Comparison of ENCODE assay signal across 1 cellular context in the genomic region with DNA sequence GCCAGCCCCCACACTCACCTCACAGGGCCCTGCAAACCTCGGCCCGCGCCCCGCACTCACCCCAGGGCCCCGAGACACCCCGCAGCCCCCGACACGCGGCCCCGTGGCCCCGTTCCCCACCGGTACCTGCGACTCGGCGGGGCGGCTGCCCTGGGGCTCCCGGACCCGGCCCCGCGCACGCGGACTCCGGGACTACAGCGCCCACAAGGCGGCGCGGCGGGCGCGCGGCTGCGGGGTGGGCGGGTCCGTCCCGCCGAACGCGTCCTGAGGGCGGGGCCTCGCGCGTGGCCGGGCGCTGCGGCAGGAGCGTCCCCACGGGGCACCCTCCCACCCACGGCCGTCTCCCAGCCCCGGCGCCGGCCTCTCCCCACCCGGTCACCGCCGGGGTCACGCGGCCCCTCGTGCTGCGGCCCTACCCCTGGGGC.
TF ChIP-seq lines count a peak whose summit lies in the region.

TSS of gene SLC19A1 (minus strand) at position 199 of the 425 bp plus-strand sequence. CDS start 4,481 bp downstream, outside the sequence.

TF ChIP-seq in K562, 482 proteins besides CTCF, POLR2A, EP300 and RAD21 (continued from another document and continues in another):
- TF ChIP-seq HES1 (IDR thresholded peaks at IDR 0.05; ENCODE audit: low read depth) (no peak), ZBTB26 (CRISPR knock-in tag; IDR thresholded peaks at IDR 0.05) (no peak), ATF6 (CRISPR knock-in tag; IDR thresholded peaks at IDR 0.05) (no peak), ZNF282 (CRISPR knock-in tag; IDR thresholded peaks at IDR 0.05) (no peak), XRCC5 (IDR thresholded peaks at IDR 0.05; ENCODE audit: low read depth, low read length) (no peak), SMARCB1 (IDR thresholded peaks at IDR 0.05; ENCODE audit: insufficient read length, low read depth) (no peak), GMEB1 (CRISPR knock-in tag; IDR thresholded peaks at IDR 0.05) (peak; percentile 89), ZNF668 (CRISPR knock-in tag; IDR thresholded peaks at IDR 0.05) (no peak), GABPB1 (CRISPR knock-in tag; IDR thresholded peaks at IDR 0.05) (no peak), NR2F6 (CRISPR knock-in tag; IDR thresholded peaks at IDR 0.05) (no peak), KLF16 (IDR thresholded peaks at IDR 0.05) (no peak), ATF2 (CRISPR knock-in tag; IDR thresholded peaks at IDR 0.05) (no peak), DNMT1 (IDR thresholded peaks at IDR 0.05) (no peak), TEAD4 (IDR thresholded peaks at IDR 0.05; ENCODE audit: low read length) (no peak), TEAD4 (CRISPR knock-in tag; IDR thresholded peaks at IDR 0.05; ENCODE audit: borderline replicate concordance) (no peak), NRF1 (conservative IDR thresholded peaks at IDR 0.05 in 1 of 2, IDR thresholded peaks at IDR 0.05 in 1 of 2) (peak in 1 of 2 experiments; percentile 56; a peak in 2 of 4 replicates), ZC3H4 (CRISPR knock-in tag; IDR thresholded peaks at IDR 0.05; ENCODE audit: borderline replicate concordance) (no peak), ILK (tag; IDR thresholded peaks at IDR 0.05; ENCODE audit: borderline replicate concordance, low read depth) (no peak), CAMTA2 (CRISPR knock-in tag; conservative IDR thresholded peaks at IDR 0.05) (no peak), XRCC4 (IDR thresholded peaks at IDR 0.05; ENCODE audit: extremely low read depth, insufficient read depth, insufficient read length) (no peak), TAF1 (IDR thresholded peaks at IDR 0.05; ENCODE audit: control insufficient read depth, extremely low read depth, insufficient read depth, low read length, severe bottlenecking) (peak; percentile 49), RAD51 (IDR thresholded peaks at IDR 0.05; ENCODE audit: borderline replicate concordance, low read depth) (no peak), TRIM25 (IDR thresholded peaks at IDR 0.05; ENCODE audit: borderline replicate concordance) (no peak), SMARCA5 (IDR thresholded peaks at IDR 0.05) (no peak), ETV6 (IDR thresholded peaks at IDR 0.05; ENCODE audit: borderline replicate concordance in 1 of 2, low read depth in 2 of 2, low read length in 1 of 2) (no peak), ETV6 (CRISPR knock-in tag; IDR thresholded peaks at IDR 0.05; ENCODE audit: borderline replicate concordance) (no peak), ZNF561 (CRISPR knock-in tag; conservative IDR thresholded peaks at IDR 0.05) (no peak), CCAR2 (IDR thresholded peaks at IDR 0.05; ENCODE audit: low read depth, low read length) (no peak), SIRT6 (IDR thresholded peaks at IDR 0.05; ENCODE audit: low read depth, low read length) (no peak), SRSF9 (IDR thresholded peaks at IDR 0.05; ENCODE audit: borderline replicate concordance, low read depth, low read length) (no peak), ZNF311 (CRISPR knock-in tag; IDR thresholded peaks at IDR 0.05) (no peak), TCFL5 (CRISPR knock-in tag; conservative IDR thresholded peaks at IDR 0.05) (no peak), SOX6 (IDR thresholded peaks at IDR 0.05) (no peak), SP1 (CRISPR knock-in tag; IDR thresholded peaks at IDR 0.05) (no peak), HCFC1 (IDR thresholded peaks at IDR 0.05; ENCODE audit: low read depth, low read length) (peak; percentile 86), HDAC6 (IDR thresholded peaks at IDR 0.05; ENCODE audit: low read depth, low read length) (no peak), PATZ1 (CRISPR knock-in tag; IDR thresholded peaks at IDR 0.05; ENCODE audit: borderline replicate concordance) (no peak), OTX1 (CRISPR knock-in tag; IDR thresholded peaks at IDR 0.05) (no peak), ZBTB7A (IDR thresholded peaks at IDR 0.05; ENCODE audit: borderline replicate concordance, control insufficient read depth, low read depth, low read length) (peak; percentile 73; the same call in 1 of the 2 replicates), ZNF76 (CRISPR knock-in tag; IDR thresholded peaks at IDR 0.05; ENCODE audit: borderline replicate concordance) (no peak)
- TF ChIP-seq, protein P1, sequence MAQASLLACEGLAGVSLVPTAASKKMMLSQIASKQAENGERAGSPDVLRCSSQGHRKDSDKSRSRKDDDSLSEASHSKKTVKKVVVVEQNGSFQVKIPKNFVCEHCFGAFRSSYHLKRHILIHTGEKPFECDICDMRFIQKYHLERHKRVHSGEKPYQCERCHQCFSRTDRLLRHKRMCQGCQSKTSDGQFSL (CRISPR knock-in tag; IDR thresholded peaks at IDR 0.05) = no peak
- TF ChIP-seq, protein P1 (tag; IDR thresholded peaks at IDR 0.05) = no peak
- TF ChIP-seq, protein P2, sequence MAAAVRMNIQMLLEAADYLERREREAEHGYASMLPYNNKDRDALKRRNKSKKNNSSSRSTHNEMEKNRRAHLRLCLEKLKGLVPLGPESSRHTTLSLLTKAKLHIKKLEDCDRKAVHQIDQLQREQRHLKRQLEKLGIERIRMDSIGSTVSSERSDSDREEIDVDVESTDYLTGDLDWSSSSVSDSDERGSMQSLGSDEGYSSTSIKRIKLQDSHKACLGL (CRISPR knock-in tag; IDR thresholded peaks at IDR 0.05; ENCODE audit: borderline replicate concordance, poor library complexity, severe bottlenecking) = no peak
- TF ChIP-seq, protein P3, sequence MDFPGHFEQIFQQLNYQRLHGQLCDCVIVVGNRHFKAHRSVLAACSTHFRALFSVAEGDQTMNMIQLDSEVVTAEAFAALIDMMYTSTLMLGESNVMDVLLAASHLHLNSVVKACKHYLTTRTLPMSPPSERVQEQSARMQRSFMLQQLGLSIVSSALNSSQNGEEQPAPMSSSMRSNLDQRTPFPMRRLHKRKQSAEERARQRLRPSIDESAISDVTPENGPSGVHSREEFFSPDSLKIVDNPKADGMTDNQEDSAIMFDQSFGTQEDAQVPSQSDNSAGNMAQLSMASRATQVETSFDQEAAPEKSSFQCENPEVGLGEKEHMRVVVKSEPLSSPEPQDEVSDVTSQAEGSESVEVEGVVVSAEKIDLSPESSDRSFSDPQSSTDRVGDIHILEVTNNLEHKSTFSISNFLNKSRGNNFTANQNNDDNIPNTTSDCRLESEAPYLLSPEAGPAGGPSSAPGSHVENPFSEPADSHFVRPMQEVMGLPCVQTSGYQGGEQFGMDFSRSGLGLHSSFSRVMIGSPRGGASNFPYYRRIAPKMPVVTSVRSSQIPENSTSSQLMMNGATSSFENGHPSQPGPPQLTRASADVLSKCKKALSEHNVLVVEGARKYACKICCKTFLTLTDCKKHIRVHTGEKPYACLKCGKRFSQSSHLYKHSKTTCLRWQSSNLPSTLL (IDR thresholded peaks at IDR 0.05) = no peak
- TF ChIP-seq, protein P4, sequence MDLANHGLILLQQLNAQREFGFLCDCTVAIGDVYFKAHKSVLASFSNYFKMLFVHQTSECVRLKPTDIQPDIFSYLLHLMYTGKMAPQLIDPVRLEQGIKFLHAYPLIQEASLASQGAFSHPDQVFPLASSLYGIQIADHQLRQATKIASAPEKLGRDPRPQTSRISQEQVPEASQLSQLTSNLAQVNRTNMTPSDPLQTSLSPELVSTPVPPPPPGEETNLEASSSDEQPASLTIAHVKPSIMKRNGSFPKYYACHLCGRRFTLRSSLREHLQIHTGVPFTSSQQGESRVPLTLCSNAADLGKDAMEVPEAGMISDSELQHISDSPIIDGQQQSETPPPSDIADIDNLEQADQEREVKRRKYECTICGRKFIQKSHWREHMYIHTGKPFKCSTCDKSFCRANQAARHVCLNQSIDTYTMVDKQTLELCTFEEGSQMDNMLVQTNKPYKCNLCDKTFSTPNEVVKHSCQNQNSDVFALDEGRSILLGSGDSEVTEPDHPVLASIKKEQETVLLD (IDR thresholded peaks at IDR 0.05) = no peak
